ENCODE assay signal across 10 cellular contexts in the genomic region with DNA sequence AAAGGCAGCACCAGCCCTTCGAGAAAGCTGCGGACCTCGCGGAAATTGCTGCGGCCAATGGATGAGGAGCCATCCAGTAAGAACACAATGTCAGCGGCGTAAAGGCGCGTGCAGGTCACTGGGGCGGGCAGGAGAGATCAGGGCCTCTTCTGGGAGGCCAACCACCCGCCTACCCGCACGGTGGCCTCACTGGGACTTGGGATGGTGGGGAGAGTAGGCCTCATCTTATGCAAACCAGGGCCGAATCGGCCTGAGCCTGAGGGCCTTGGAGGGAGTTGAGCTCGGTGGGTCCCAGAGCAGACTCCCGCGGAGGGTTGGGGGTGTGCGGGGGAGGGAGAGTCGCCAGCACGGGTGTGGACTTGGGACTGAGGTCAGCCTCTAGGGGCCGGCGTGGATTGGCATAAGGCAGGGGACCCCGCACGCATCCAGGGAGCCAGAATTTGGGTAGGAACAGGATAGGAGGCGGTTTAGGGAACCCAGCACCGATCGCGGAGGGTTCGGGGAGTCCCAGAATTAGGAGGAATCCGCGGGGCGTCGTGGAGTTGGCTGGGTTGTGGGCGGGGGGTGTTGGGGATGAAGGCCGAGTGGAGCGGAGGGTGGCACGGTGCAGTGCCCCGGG. TPM values are rescaled to one million over a fixed set of nuclear protein-coding genes. Genes with fewer than 3 reads are reported as not detected.
DNase-seq lines count a peak whose midpoint lies in the region; ATAC-seq, FAIRE-seq and TF ChIP-seq lines count a peak whose summit lies in the region.
"Had no signal": no experiment of that assay in that cellular context is flagged by ENCODE, and none has a peak within 500 bp of the region (broad histone marks: within the 10 kb centered on the region; RNA-seq: fewer than 3 reads in every experiment).

No MANE protein-coding gene starts in this region.

- H2BK120ac ChIP-seq in H9 (ENCODE audit: low read depth, low read length, poor library complexity, severe bottlenecking), result no peak overlapping the region

- no peak overlapping the region for H3T11ph ChIP-seq in H9 (ENCODE audit: low read length)

- no peak for TF ChIP-seq POLR2A in GM12878 (IDR thresholded peaks at IDR 0.05; ENCODE audit: low read depth, low read length)

- SMC1A ChIA-PET in GM12878 (lab: Charles Lee; ENCODE audit: uncharacterized antibody, unreplicated experiment), result no interaction called here

- BruUV-seq in GM12878 (replicated peaks; lab: Mats Ljungman, UMichigan), result no TSS peak

- H3K27ac ChIP-seq in H9 (ENCODE audit: insufficient read length, low read depth, low read length) (no peak overlapping the region), GM12878 (ENCODE audit: control insufficient read depth, insufficient read depth) (no peak overlapping the region), iPS-18a (ENCODE audit: low read length) (no peak overlapping the region)

- intact Hi-C loops in GM12878 (cut with micrococcal nuclease; ENCODE audit: unreplicated experiment), result no loop called here

- H2AFZ ChIP-seq in H9 (ENCODE audit: low read length) (no peak overlapping the region), GM12878 (ENCODE audit: control insufficient read depth, low read depth, low read length) (no peak overlapping the region)

- H3K27ac Mint-ChIP-seq in H9, result no peak overlapping the region
- H3K27ac Mint-ChIP-seq in stimulated activated naive B cell treated with anti-CD40 and anti-IgM and Interleukin-4, amounts not matched to agents 10 μg/mL and 1 μg/mL and 100 μg/mL, for 72 hours, result peak overlapping the region; percentile 25
- H3K27ac Mint-ChIP-seq in activated T-helper 17 cell treated with anti-CD3 and anti-CD28 coated beads, Interleukin-2, amount 50 U/mL, for 72 hours, result no peak overlapping the region
- H3K27ac Mint-ChIP-seq: nephron had no signal

- no peaks in the 10 kb centered on the region for H3K9me3 Mint-ChIP-seq in H9
- no peaks in the 10 kb centered on the region for H3K9me3 Mint-ChIP-seq in stimulated activated naive B cell treated with anti-CD40 and anti-IgM and Interleukin-4, amounts not matched to agents 10 μg/mL and 1 μg/mL and 100 μg/mL, for 72 hours
- no peaks in the 10 kb centered on the region for H3K9me3 Mint-ChIP-seq in activated T-helper 17 cell treated with anti-CD3 and anti-CD28 coated beads, Interleukin-2, amount 50 U/mL, for 72 hours
- H3K9me3 Mint-ChIP-seq: nephron had no signal

- H3K4ac ChIP-seq in H9 (ENCODE audit: low read depth, low read length), result no peak overlapping the region

- RAD21 ChIA-PET in GM12878 (lab: Charles Lee; ENCODE audit: unreplicated experiment), result no interaction called here

- H3K9ac ChIP-seq in H9 (ENCODE audit: extremely low read depth, insufficient read length, low read length), result no peak overlapping the region
- H3K9ac ChIP-seq in GM12878 (ENCODE audit: control insufficient read depth, insufficient read depth, low read length), result no peak overlapping the region
- H3K9ac ChIP-seq in iPS-18a (ENCODE audit: low read length), result peak overlapping the region; percentile 20

- peak overlapping the region; percentile 43; the same call in 1 of the 2 replicates for H3K14ac ChIP-seq in H9 (ENCODE audit: insufficient read depth, low read length)

- no peak overlapping the region for H2BK12ac ChIP-seq in H9 (ENCODE audit: insufficient read length, low read depth, low read length)

- peaks cover 10 to 33% (median 16%) of the 10 kb centered on the region in 3 experiments for H3K36me3 Mint-ChIP-seq in H9 (ENCODE audit: insufficient read depth in 1 of 3, low read depth in 3 of 3)
- peaks cover 8 to 26% of the 10 kb centered on the region in 2 donors for H3K36me3 Mint-ChIP-seq in stimulated activated naive B cell treated with anti-CD40 and anti-IgM and Interleukin-4, amounts not matched to agents 10 μg/mL and 1 μg/mL and 100 μg/mL, for 72 hours
- H3K36me3 Mint-ChIP-seq in activated T-helper 17 cell treated with anti-CD3 and anti-CD28 coated beads, Interleukin-2, amount 50 U/mL, for 72 hours (ENCODE audit: low read depth), result peaks cover 10% of the 10 kb centered on the region

- no peak overlapping the region for H2BK20ac ChIP-seq in H9 (ENCODE audit: low read depth, low read length, poor library complexity, severe bottlenecking)

- no peak overlapping the region for H3K56ac ChIP-seq in H9 (ENCODE audit: insufficient read length, low read depth, low read length)

- H4K91ac ChIP-seq in H9 (ENCODE audit: insufficient read length, low read depth, low read length), result no peak overlapping the region

- no peaks in the 10 kb centered on the region for H3K23me2 ChIP-seq in H9 (ENCODE audit: insufficient read length, low read depth, low read length, poor library complexity, severe bottlenecking)

- peaks cover 5 to 12% of the 10 kb centered on the region in 2 experiments; a peak in 3 of 4 replicates for H3K36me3 ChIP-seq in GM12878 (ENCODE audit: control insufficient read depth in 2 of 2, insufficient read depth in 2 of 2, low read length in 1 of 2)
- peaks cover 24% of the 10 kb centered on the region for H3K36me3 ChIP-seq in iPS-18a (ENCODE audit: control insufficient read depth, low read depth, low read length)

- TF ChIP-seq CTCF in H9 (conservative IDR thresholded peaks at IDR 0.05) (no peak), GM12878 (IDR thresholded peaks at IDR 0.05 in 2 of 3, conservative IDR thresholded peaks at IDR 0.05 in 1 of 3; ENCODE audit: control insufficient read depth in 2 of 3, extremely low read depth in 1 of 3, insufficient read depth in 1 of 3, low read depth in 3 of 3, low read length in 3 of 3) (no peak)

- H3K18ac ChIP-seq in H9 (ENCODE audit: insufficient read length, low read depth, low read length), result peak overlapping the region; percentile 13

- no peak overlapping the region for H2AK5ac ChIP-seq in H9 (ENCODE audit: insufficient read length, low read length)

- CTCF ChIA-PET in GM12878 (lab: Yijun Ruan, JAX), result no interaction called here

- POLR2A ChIA-PET in GM12878 (lab: Charles Lee), result no interaction called here

- H3K27me3 Mint-ChIP-seq in H9 (ENCODE audit: low read depth), result peaks cover 4% of the 10 kb centered on the region; the same call in 1 of the 2 replicates
- H3K27me3 Mint-ChIP-seq in stimulated activated naive B cell treated with anti-CD40 and anti-IgM and Interleukin-4, amounts not matched to agents 10 μg/mL and 1 μg/mL and 100 μg/mL, for 72 hours, result peaks cover 37 to 43% of the 10 kb centered on the region in 2 donors
- H3K27me3 Mint-ChIP-seq in activated T-helper 17 cell treated with anti-CD3 and anti-CD28 coated beads, Interleukin-2, amount 50 U/mL, for 72 hours, result peaks cover 28% of the 10 kb centered on the region

- no peaks in the 10 kb centered on the region for H3K79me2 ChIP-seq in H9 (ENCODE audit: insufficient read depth, low read length)
- H3K79me2 ChIP-seq in GM12878 (ENCODE audit: control insufficient read depth, insufficient read depth, low read length), result no peaks in the 10 kb centered on the region

- no peak overlapping the region for H4K8ac ChIP-seq in H9 (replicated peaks; ENCODE audit: insufficient read length, low read depth, low read length)

- H2BK5ac ChIP-seq in H9 (ENCODE audit: insufficient read length, low read length), result no peak overlapping the region

- H3K27me3 ChIP-seq in H9 (ENCODE audit: insufficient read depth, low read length) (no peaks in the 10 kb centered on the region), GM12878 (replicated peaks in 1 of 2; ENCODE audit: control insufficient read depth in 2 of 2, insufficient read depth in 2 of 2, low read length in 1 of 2) (peaks cover 0 to 9% of the 10 kb centered on the region in 2 experiments; a peak in 2 of 4 replicates), iPS-18a (ENCODE audit: control insufficient read depth, insufficient read depth, low read length) (no peaks in the 10 kb centered on the region)

- no peak for TF ChIP-seq RAD21 in GM12878 (IDR thresholded peaks at IDR 0.05; ENCODE audit: insufficient read depth, low read depth, low read length)

- no peaks in the 10 kb centered on the region for H3K9me3 ChIP-seq in H9 (ENCODE audit: control insufficient read depth, low read depth, low read length)
- no peaks in the 10 kb centered on the region for H3K9me3 ChIP-seq in GM12878 (replicated peaks; ENCODE audit: control insufficient read depth, insufficient read depth, low read length)
- no peaks in the 10 kb centered on the region for H3K9me3 ChIP-seq in iPS-18a (ENCODE audit: control insufficient read depth, low read depth, low read length)

- no peak overlapping the region for H2BK15ac ChIP-seq in H9 (ENCODE audit: low read depth, low read length)

- peaks cover 16 to 21% of the 10 kb centered on the region in 2 experiments for H3K4me1 Mint-ChIP-seq in H9
- peaks cover 10 to 11% of the 10 kb centered on the region in 2 donors for H3K4me1 Mint-ChIP-seq in stimulated activated naive B cell treated with anti-CD40 and anti-IgM and Interleukin-4, amounts not matched to agents 10 μg/mL and 1 μg/mL and 100 μg/mL, for 72 hours
- H3K4me1 Mint-ChIP-seq in activated T-helper 17 cell treated with anti-CD3 and anti-CD28 coated beads, Interleukin-2, amount 50 U/mL, for 72 hours, result peaks cover 10% of the 10 kb centered on the region

- DNase-seq in H9 (peak; percentile 58), GM12878 (ENCODE audit: low read depth, low spot score) (no peak), epidermal melanocyte (ENCODE audit: insufficient read length, low spot score) (no peak)
- DNase-seq in stimulated activated naive B cell treated with anti-CD40 and anti-IgM and Interleukin-4, amounts not matched to agents 10 μg/mL and 1 μg/mL and 100 μg/mL, for 72 hours, result no peak
- DNase-seq: activated CD4-positive, alpha-beta T cell treated with anti-CD3 and anti-CD28 coated beads for 48 hours had no signal

- H3K23ac ChIP-seq in H9 (ENCODE audit: insufficient read length, low read depth, low read length), result no peak overlapping the region

- no peaks in the 10 kb centered on the region for H4K20me1 ChIP-seq in H9 (ENCODE audit: control insufficient read depth, insufficient read depth, insufficient read length)
- no peaks in the 10 kb centered on the region for H4K20me1 ChIP-seq in GM12878 (ENCODE audit: control insufficient read depth, insufficient read depth)

- H3K4me1 ChIP-seq in H9 (ENCODE audit: insufficient read depth, low read length) (no peaks in the 10 kb centered on the region), GM12878 (ENCODE audit: control insufficient read depth, insufficient read depth, low read length) (no peaks in the 10 kb centered on the region; the same call in 1 of the 2 replicates), iPS-18a (ENCODE audit: control insufficient read depth, low read depth, low read length) (peaks cover 6% of the 10 kb centered on the region)

- H3K4me3 ChIP-seq in GM12878, result no peak overlapping the region
- peak overlapping the region; percentile 15 for H3K4me3 ChIP-seq in iPS-18a (ENCODE audit: low read length)

- no peak for FAIRE-seq in GM12878 (lab: Jason Lieb, UNC)

- H3K4me2 ChIP-seq in H9 (ENCODE audit: insufficient read depth, insufficient read length, low read length) (no peak overlapping the region), GM12878 (ENCODE audit: control insufficient read depth, insufficient read depth) (0 out of 2 replicates have a peak overlapping the region, but pooled peaks have one; percentile 17)

- in situ Hi-C loops in GM12878 (cut with MboI), result no loop called here

- no peak for TF ChIP-seq EP300 in GM12878 (IDR thresholded peaks at IDR 0.05; ENCODE audit: borderline replicate concordance in 1 of 2, control insufficient read depth in 1 of 2, low read depth in 2 of 2, low read length in 2 of 2)

- H4K5ac ChIP-seq in H9 (ENCODE audit: insufficient read length, low read depth, low read length), result no peak overlapping the region

- ATAC-seq in GM12878 (no peak), HG03342 (IDR thresholded peaks at IDR 0.05; ENCODE audit: unreplicated experiment) (no peak), HG02840 (IDR thresholded peaks at IDR 0.05; ENCODE audit: low FRiP score, unreplicated experiment) (no peak)
- ATAC-seq in stimulated activated naive B cell treated with anti-CD40 and anti-IgM and Interleukin-4, amounts not matched to agents 10 μg/mL and 1 μg/mL and 100 μg/mL, for 72 hours (replicated peaks), result peak; percentile 5 to 13
- ATAC-seq in activated T-helper 17 cell treated with anti-CD3 and anti-CD28 coated beads, Interleukin-2, amount 50 U/mL, for 72 hours (replicated peaks), result no peak

- H3K4me3 Mint-ChIP-seq in H9, result no peak overlapping the region
- peak overlapping the region; percentile 70 to 75 for H3K4me3 Mint-ChIP-seq in stimulated activated naive B cell treated with anti-CD40 and anti-IgM and Interleukin-4, amounts not matched to agents 10 μg/mL and 1 μg/mL and 100 μg/mL, for 72 hours
- no peak overlapping the region for H3K4me3 Mint-ChIP-seq in activated T-helper 17 cell treated with anti-CD3 and anti-CD28 coated beads, Interleukin-2, amount 50 U/mL, for 72 hours
- H3K4me3 Mint-ChIP-seq: nephron had no signal

- H3K79me1 ChIP-seq in H9 (ENCODE audit: insufficient read depth, low read depth, low read length, poor library complexity, severe bottlenecking), result no peaks in the 10 kb centered on the region

- no CpG with 5 or more reads among the region's 39 CpGs for WGBS in H9 (ENCODE audit: extremely low coverage, insufficient read length, low lambda C conversion rate)
- 25% methylated on average over 37 of the region's 39 CpGs for WGBS in GM12878 (ENCODE audit: insufficient coverage, insufficient replicate concordance, low lambda C conversion rate, missing lambda C conversion rate)

RNA-seq across cellular contexts. Expression of gene COL7A1, which starts 0.6 kb away (rescaled TPM):
- total RNA-seq in H9 (2021), result 20.2 and 22.9 TPM in 2 replicates
- total RNA-seq in GM12878 (2013; cell fraction: nucleolus; rRNA removed), result 11.1 and 12.5 TPM in 2 replicates
- 0.11 and 0.23 TPM in 2 replicates for total RNA-seq in GM12878 (2014; rRNA removed)
- 0.28 and 0.31 TPM in 2 replicates for total RNA-seq in GM12878 (2014; rRNA removed; fragmentation: Illumina TruSeq; extraction: Trizol)
- total RNA-seq in GM12878 (2021), result 0.64 and 1.9 TPM in 2 replicates
- 1.5 TPM for polyA plus RNA-seq in GM12878 (2011; ENCODE audit: low read depth)
- 0.32 and 1.4 TPM in 2 replicates for polyA plus RNA-seq in GM12878 (2011; rRNA removed)
- polyA plus RNA-seq in GM12878 (2011; cell fraction: cytosol; rRNA removed), result 0.70 and 1.2 TPM in 2 replicates
- polyA plus RNA-seq in GM12878 (2011; cell fraction: nucleus; rRNA removed), result 29.9 and 33.4 TPM in 2 replicates
- 5.4 and 6.8 TPM in 2 replicates for polyA plus RNA-seq in GM12878 (2012)
- polyA plus RNA-seq in GM12878 (2014; fragmentation: Illumina TruSeq; extraction: Trizol), result 0.24 TPM in 1 of 2 replicates, not detected in the other
- polyA plus RNA-seq in GM12878 (2014; fragmentation: Nextera tagmentation; extraction: Ambion mirVana), result under 1 TPM in 1 of 2 experiments, not detected in 1; 0.24 TPM
- polyA plus RNA-seq in GM12878 (2014; rRNA removed), result 1.0 and 1.3 TPM in 2 replicates
- polyA plus RNA-seq in GM12878 (2016; fragmentation: Nextera tagmentation; extraction: Ambion mirVana), result under 1 TPM; 0.01 to 0.29 TPM
- polyA minus RNA-seq in GM12878 (2011; rRNA and poly(A)+ RNA removed), result 0.41 and 0.44 TPM in 2 replicates
- 0.67 and 1.5 TPM in 2 replicates for polyA minus RNA-seq in GM12878 (2011; cell fraction: cytosol; rRNA and poly(A)+ RNA removed)
- polyA minus RNA-seq in GM12878 (2011; cell fraction: nucleus; rRNA and poly(A)+ RNA removed), result 2.4 and 3.3 TPM in 2 replicates
- 1 to 10 TPM; 6.1 to 6.3 TPM for total RNA-seq in activated T-helper 17 cell treated with anti-CD3 and anti-CD28 coated beads, Interleukin-2, amount 50 U/mL, for 72 hours

RNA-seq across cellular contexts. Expression of gene UQCRC1, which starts 14.9 kb away (rescaled TPM):
- total RNA-seq in H9 (2021), result 285 and 299 TPM in 2 replicates
- 116 and 131 TPM in 2 replicates for total RNA-seq in GM12878 (2013; cell fraction: nucleolus; rRNA removed)
- 220 and 233 TPM in 2 replicates for total RNA-seq in GM12878 (2014; rRNA removed)
- 210 and 214 TPM in 2 replicates for total RNA-seq in GM12878 (2014; rRNA removed; fragmentation: Illumina TruSeq; extraction: Trizol)
- total RNA-seq in GM12878 (2021), result 254 and 259 TPM in 2 replicates
- 161 TPM for polyA plus RNA-seq in GM12878 (2011; ENCODE audit: low read depth)
- 274 and 426 TPM in 2 replicates for polyA plus RNA-seq in GM12878 (2011; rRNA removed)
- 735 and 759 TPM in 2 replicates for polyA plus RNA-seq in GM12878 (2011; cell fraction: cytosol; rRNA removed)
- 689 and 765 TPM in 2 replicates for polyA plus RNA-seq in GM12878 (2011; cell fraction: nucleus; rRNA removed)
- polyA plus RNA-seq in GM12878 (2012), result 161 and 177 TPM in 2 replicates
- polyA plus RNA-seq in GM12878 (2014; fragmentation: Illumina TruSeq; extraction: Trizol), result 161 and 223 TPM in 2 replicates
- polyA plus RNA-seq in GM12878 (2014; fragmentation: Nextera tagmentation; extraction: Ambion mirVana), result 100 to 1,000 TPM; 116 to 188 TPM
- polyA plus RNA-seq in GM12878 (2014; rRNA removed), result 197 and 221 TPM in 2 replicates
- polyA plus RNA-seq in GM12878 (2016; fragmentation: Nextera tagmentation; extraction: Ambion mirVana), result 100 to 1,000 TPM; 374 to 394 TPM
- polyA minus RNA-seq in GM12878 (2011; rRNA and poly(A)+ RNA removed), result 768 and 828 TPM in 2 replicates
- 156 and 188 TPM in 2 replicates for polyA minus RNA-seq in GM12878 (2011; cell fraction: cytosol; rRNA and poly(A)+ RNA removed)
- polyA minus RNA-seq in GM12878 (2011; cell fraction: nucleus; rRNA and poly(A)+ RNA removed), result 135 and 197 TPM in 2 replicates
- total RNA-seq in activated T-helper 17 cell treated with anti-CD3 and anti-CD28 coated beads, Interleukin-2, amount 50 U/mL, for 72 hours, result 100 to 1,000 TPM; 177 to 269 TPM

RNA-seq across cellular contexts. Expression of gene TMEM89, which starts 27.0 kb away (rescaled TPM):
- total RNA-seq in H9 (2021), result 0.70 and 0.74 TPM in 2 replicates
- total RNA-seq in GM12878 (2013; cell fraction: nucleolus; rRNA removed), result not detected in 2 replicates
- not detected in 2 replicates for total RNA-seq in GM12878 (2014; rRNA removed)
- not detected in 2 replicates for total RNA-seq in GM12878 (2014; rRNA removed; fragmentation: Illumina TruSeq; extraction: Trizol)
- total RNA-seq in GM12878 (2021), result not detected in 2 replicates
- not detected for polyA plus RNA-seq in GM12878 (2011; ENCODE audit: low read depth)
- polyA plus RNA-seq in GM12878 (2011; rRNA removed), result not detected in 2 replicates
- polyA plus RNA-seq in GM12878 (2011; cell fraction: cytosol; rRNA removed), result not detected in 2 replicates
- polyA plus RNA-seq in GM12878 (2011; cell fraction: nucleus; rRNA removed), result 0.70 and 0.76 TPM in 2 replicates
- not detected in 2 replicates for polyA plus RNA-seq in GM12878 (2012)
- not detected in 2 replicates for polyA plus RNA-seq in GM12878 (2014; fragmentation: Illumina TruSeq; extraction: Trizol)
- polyA plus RNA-seq in GM12878 (2014; fragmentation: Nextera tagmentation; extraction: Ambion mirVana), result not detected
- not detected in 2 replicates for polyA plus RNA-seq in GM12878 (2014; rRNA removed)
- not detected for polyA plus RNA-seq in GM12878 (2016; fragmentation: Nextera tagmentation; extraction: Ambion mirVana)
- polyA minus RNA-seq in GM12878 (2011; rRNA and poly(A)+ RNA removed), result not detected in 2 replicates
- not detected in 2 replicates for polyA minus RNA-seq in GM12878 (2011; cell fraction: cytosol; rRNA and poly(A)+ RNA removed)
- polyA minus RNA-seq in GM12878 (2011; cell fraction: nucleus; rRNA and poly(A)+ RNA removed), result not detected in 2 replicates
- 1 to 10 TPM; 1.0 to 1.1 TPM for total RNA-seq in activated T-helper 17 cell treated with anti-CD3 and anti-CD28 coated beads, Interleukin-2, amount 50 U/mL, for 72 hours

RNA-seq across cellular contexts. Expression of gene UCN2, which starts 31.0 kb away (rescaled TPM):
- 0.42 and 0.68 TPM in 2 replicates for total RNA-seq in H9 (2021)
- total RNA-seq in GM12878 (2013; cell fraction: nucleolus; rRNA removed), result 0.44 and 0.66 TPM in 2 replicates
- total RNA-seq in GM12878 (2014; rRNA removed), result not detected in 2 replicates
- total RNA-seq in GM12878 (2014; rRNA removed; fragmentation: Illumina TruSeq; extraction: Trizol), result not detected in 2 replicates
- total RNA-seq in GM12878 (2021), result not detected in 2 replicates
- not detected for polyA plus RNA-seq in GM12878 (2011; ENCODE audit: low read depth)
- polyA plus RNA-seq in GM12878 (2011; rRNA removed), result not detected in 2 replicates
- polyA plus RNA-seq in GM12878 (2011; cell fraction: cytosol; rRNA removed), result not detected in 2 replicates
- 0.18 and 0.39 TPM in 2 replicates for polyA plus RNA-seq in GM12878 (2011; cell fraction: nucleus; rRNA removed)
- polyA plus RNA-seq in GM12878 (2012), result 0.10 TPM in 1 of 2 replicates, not detected in the other
- not detected in 2 replicates for polyA plus RNA-seq in GM12878 (2014; fragmentation: Illumina TruSeq; extraction: Trizol)
- polyA plus RNA-seq in GM12878 (2014; fragmentation: Nextera tagmentation; extraction: Ambion mirVana), result not detected
- polyA plus RNA-seq in GM12878 (2014; rRNA removed), result 0.05 TPM in 1 of 2 replicates, not detected in the other
- not detected for polyA plus RNA-seq in GM12878 (2016; fragmentation: Nextera tagmentation; extraction: Ambion mirVana)
- polyA minus RNA-seq in GM12878 (2011; rRNA and poly(A)+ RNA removed), result not detected in 2 replicates
- not detected in 2 replicates for polyA minus RNA-seq in GM12878 (2011; cell fraction: cytosol; rRNA and poly(A)+ RNA removed)
- 0.29 TPM in 1 of 2 replicates, not detected in the other for polyA minus RNA-seq in GM12878 (2011; cell fraction: nucleus; rRNA and poly(A)+ RNA removed)
- total RNA-seq in activated T-helper 17 cell treated with anti-CD3 and anti-CD28 coated beads, Interleukin-2, amount 50 U/mL, for 72 hours, result under 1 TPM in 1 of 2 donors, not detected in 1; 0.34 TPM

RNA-seq across cellular contexts. Expression of gene PFKFB4, which starts 37.9 kb away (rescaled TPM):
- total RNA-seq in H9 (2021), result 12.3 and 13.9 TPM in 2 replicates
- total RNA-seq in GM12878 (2013; cell fraction: nucleolus; rRNA removed), result 303 and 312 TPM in 2 replicates
- total RNA-seq in GM12878 (2014; rRNA removed), result 8.6 and 10.1 TPM in 2 replicates
- total RNA-seq in GM12878 (2014; rRNA removed; fragmentation: Illumina TruSeq; extraction: Trizol), result 5.6 and 6.9 TPM in 2 replicates
- 8.0 and 9.8 TPM in 2 replicates for total RNA-seq in GM12878 (2021)
- 39.9 TPM for polyA plus RNA-seq in GM12878 (2011; ENCODE audit: low read depth)
- polyA plus RNA-seq in GM12878 (2011; rRNA removed), result 69.6 and 89.1 TPM in 2 replicates
- 105 and 120 TPM in 2 replicates for polyA plus RNA-seq in GM12878 (2011; cell fraction: cytosol; rRNA removed)
- 156 and 252 TPM in 2 replicates for polyA plus RNA-seq in GM12878 (2011; cell fraction: nucleus; rRNA removed)
- 61.7 and 92.2 TPM in 2 replicates for polyA plus RNA-seq in GM12878 (2012)
- 4.9 and 9.3 TPM in 2 replicates for polyA plus RNA-seq in GM12878 (2014; fragmentation: Illumina TruSeq; extraction: Trizol)
- polyA plus RNA-seq in GM12878 (2014; fragmentation: Nextera tagmentation; extraction: Ambion mirVana), result under 1 TPM; 0.37 to 0.53 TPM
- polyA plus RNA-seq in GM12878 (2014; rRNA removed), result 5.3 and 6.3 TPM in 2 replicates
- polyA plus RNA-seq in GM12878 (2016; fragmentation: Nextera tagmentation; extraction: Ambion mirVana), result 1 to 10 TPM; 1.2 to 2.3 TPM
- 83.8 and 138 TPM in 2 replicates for polyA minus RNA-seq in GM12878 (2011; rRNA and poly(A)+ RNA removed)
- polyA minus RNA-seq in GM12878 (2011; cell fraction: cytosol; rRNA and poly(A)+ RNA removed), result 29.0 and 30.8 TPM in 2 replicates
- 57.4 and 57.9 TPM in 2 replicates for polyA minus RNA-seq in GM12878 (2011; cell fraction: nucleus; rRNA and poly(A)+ RNA removed)
- 100 to 1,000 TPM in 1 of 2 donors, 10 to 100 TPM in 1; 52.5 to 277 TPM for total RNA-seq in activated T-helper 17 cell treated with anti-CD3 and anti-CD28 coated beads, Interleukin-2, amount 50 U/mL, for 72 hours

Comparison
In these comparisons a context has a peak if more than half of its experiments do, and no peak if none do; other contexts are left out.
1. H3K4me3 Mint-ChIP-seq: peak in stimulated activated naive B cell treated with anti-CD40 and anti-IgM and Interleukin-4, amounts not matched to agents 10 μg/mL and 1 μg/mL and 100 μg/mL, for 72 hours (2 of 2); none in H9 (0 of 2) and activated T-helper 17 cell treated with anti-CD3 and anti-CD28 coated beads, Interleukin-2, amount 50 U/mL, for 72 hours (single experiment).
2. ATAC-seq: peak in stimulated activated naive B cell treated with anti-CD40 and anti-IgM and Interleukin-4, amounts not matched to agents 10 μg/mL and 1 μg/mL and 100 μg/mL, for 72 hours (2 of 2); none in GM12878 (single experiment), HG03342 (single experiment), HG02840 (single experiment) and activated T-helper 17 cell treated with anti-CD3 and anti-CD28 coated beads, Interleukin-2, amount 50 U/mL, for 72 hours (single experiment).